2 cellular contexts compared by ENCODE assay signal in genomic region chr1:223717123-223717522, GRCh38.
TF ChIP-seq lines count a peak whose summit lies in the region.

No MANE protein-coding gene starts in this region.

TF ChIP-seq in HEK293, 187 proteins besides CTCF, POLR2A, EP300 and RAD21:
- no peak for TF ChIP-seq ATF2 (tag by site-specific recombination; IDR thresholded peaks at IDR 0.05; ENCODE audit: low read depth)
- peak; percentile 54 for TF ChIP-seq PRDM1 (tag by site-specific recombination; IDR thresholded peaks at IDR 0.05)
- TF ChIP-seq SCRT1 (tag by site-specific recombination; IDR thresholded peaks at IDR 0.05; ENCODE audit: borderline replicate concordance) = no peak
- TF ChIP-seq SP3 (tag by site-specific recombination; IDR thresholded peaks at IDR 0.05) = no peak

TF ChIP-seq in GM12878, 131 proteins besides CTCF, POLR2A, EP300 and RAD21:
- TF ChIP-seq WRNIP1 (IDR thresholded peaks at IDR 0.05; ENCODE audit: borderline replicate concordance, low read depth, low read length) (no peak), JUNB (IDR thresholded peaks at IDR 0.05) (no peak), MEF2B (IDR thresholded peaks at IDR 0.05; ENCODE audit: partially characterized antibody, poor library complexity, severe bottlenecking) (no peak), CREB1 (IDR thresholded peaks at IDR 0.05; ENCODE audit: low read depth) (no peak), NR2C2 (IDR thresholded peaks at IDR 0.05; ENCODE audit: borderline replicate concordance, control insufficient read depth, insufficient read length, low read depth) (no peak), IKZF1 (conservative IDR thresholded peaks at IDR 0.05) (no peak), HSF1 (IDR thresholded peaks at IDR 0.05; ENCODE audit: low read depth, low read length) (no peak), JUND (IDR thresholded peaks at IDR 0.05; ENCODE audit: low read depth, low read length) (no peak), ASH2L (IDR thresholded peaks at IDR 0.05; ENCODE audit: borderline replicate concordance, low read depth) (no peak), PRDM15 (CRISPR knock-in tag; IDR thresholded peaks at IDR 0.05) (no peak), EED (IDR thresholded peaks at IDR 0.05; ENCODE audit: low read depth) (no peak), SIX5 (IDR thresholded peaks at IDR 0.05; ENCODE audit: low read depth, low read length, severe bottlenecking) (no peak), MTA2 (IDR thresholded peaks at IDR 0.05; ENCODE audit: low read depth) (no peak), E2F8 (IDR thresholded peaks at IDR 0.05; ENCODE audit: low read depth, partially characterized antibody) (no peak), ZBTB11 (CRISPR knock-in tag; IDR thresholded peaks at IDR 0.05) (no peak), TCF3 (IDR thresholded peaks at IDR 0.05; ENCODE audit: borderline replicate concordance, insufficient read depth, low read depth, low read length) (no peak)
TF ChIP-seq in GM12878: peak in this region for 0.
